Comparison of ENCODE assay signal across 29 cellular contexts in the genomic region with DNA sequence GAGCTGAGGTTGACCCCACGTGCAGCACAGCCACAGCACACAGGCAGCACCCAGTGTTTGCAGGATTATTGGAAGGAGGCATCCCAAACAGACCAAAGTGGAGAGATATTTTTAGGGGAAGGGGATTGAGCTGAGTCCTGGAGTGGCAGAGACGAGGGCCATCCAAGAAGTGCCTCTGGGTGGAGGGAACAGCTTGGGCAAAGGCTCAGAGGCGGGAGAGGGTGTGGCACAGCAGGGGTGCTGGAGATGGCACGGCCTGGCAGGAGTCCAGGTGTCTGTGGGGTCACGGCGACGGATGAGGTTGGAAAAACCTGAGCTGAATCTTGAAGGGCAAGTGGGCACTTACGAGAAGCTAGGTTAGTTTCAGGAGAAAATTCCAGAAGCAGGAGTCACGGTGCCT.
"Had no signal": no experiment of that assay in that cellular context is flagged by ENCODE, and none has a peak within 500 bp of the region (broad histone marks: within the 10 kb centered on the region; RNA-seq: fewer than 3 reads in every experiment).

No MANE protein-coding gene starts in this region.

- H3K36me3 ChIP-seq: ascending aorta, breast epithelium, cardiac muscle cell, colonic mucosa had no signal

- H3K4me3 ChIP-seq: ascending aorta, breast epithelium, cardiac muscle cell, colonic mucosa, dorsolateral prefrontal cortex had no signal

- DNase-seq: activated CD4-positive, alpha-beta memory T cell treated with anti-CD3 and anti-CD28 coated beads, Interleukin-2, amount 10 ng/mL, durations not matched to agents 7 days and 5 days; activated CD4-positive, alpha-beta T cell treated with anti-CD3 and anti-CD28 coated beads for 36 hours; activated CD4-positive, alpha-beta T cell treated with anti-CD3 and anti-CD28 coated beads, Interleukin-2, amount 10 ng/mL, durations not matched to agents 7 days and 5 days; activated CD4-positive, alpha-beta T cell treated with anti-CD3 and anti-CD28 coated beads, Interleukin-2, amount 50 U/mL, for 4 hours; activated CD4-positive, CD25-positive, alpha-beta regulatory T cell; activated CD4-positive, CD25-positive, alpha-beta regulatory T cell treated with anti-CD3 and anti-CD28 coated beads, Interleukin-2, amount 50 U/mL, for 72 hours; activated gamma-delta T cell; activated naive CD4-positive, alpha-beta T cell; activated naive CD4-positive, alpha-beta T cell treated with anti-CD3 and anti-CD28 coated beads, Interleukin-2, amount 10 ng/mL, durations not matched to agents 7 days and 5 days; activated naive CD8-positive, alpha-beta T cell treated with anti-CD3 and anti-CD28 coated beads, Interleukin-2, amount 10 ng/mL, durations not matched to agents 7 days and 5 days; activated T-cell treated with anti-CD3 and anti-CD28 coated beads, Interleukin-2, amount 50 U/mL, for 4 hours; central memory CD4-positive, alpha-beta T cell; cerebellar nuclear complex; colonic mucosa; effector memory CD4-positive, alpha-beta T cell; foreskin fibroblast; T-helper 1 cell; T-helper 17 cell had no signal

- H3K27me3 ChIP-seq: ascending aorta, breast epithelium, colonic mucosa, dorsolateral prefrontal cortex had no signal

- H3K36me3 Mint-ChIP-seq: activated naive CD4-positive, alpha-beta T cell treated with anti-CD3 and anti-CD28 coated beads, Interleukin-2, amount 10 ng/mL, durations not matched to agents 7 days and 5 days; activated naive CD8-positive, alpha-beta T cell treated with anti-CD3 and anti-CD28 coated beads, Interleukin-2, amount 10 ng/mL, durations not matched to agents 7 days and 5 days; brain had no signal

- H3K27ac ChIP-seq: ascending aorta, breast epithelium, cardiac muscle cell, colonic mucosa, dorsolateral prefrontal cortex had no signal

- H3K4me1 ChIP-seq: ascending aorta, breast epithelium, colonic mucosa had no signal

- H3K4me3 Mint-ChIP-seq: activated CD4-positive, alpha-beta memory T cell treated with anti-CD3 and anti-CD28 coated beads, Interleukin-2, amount 10 ng/mL, durations not matched to agents 7 days and 5 days; activated CD4-positive, alpha-beta T cell treated with anti-CD3 and anti-CD28 coated beads for 36 hours; activated CD4-positive, alpha-beta T cell treated with anti-CD3 and anti-CD28 coated beads, Interleukin-2, amount 10 ng/mL, durations not matched to agents 7 days and 5 days; activated naive CD4-positive, alpha-beta T cell treated with anti-CD3 and anti-CD28 coated beads, Interleukin-2, amount 10 ng/mL, durations not matched to agents 7 days and 5 days; activated naive CD8-positive, alpha-beta T cell treated with anti-CD3 and anti-CD28 coated beads, Interleukin-2, amount 10 ng/mL, durations not matched to agents 7 days and 5 days; activated T-cell treated with anti-CD3 and anti-CD28 coated beads, Interleukin-2, amount 50 U/mL, for 4 hours; activated T-helper 17 cell treated with anti-CD3 and anti-CD28 coated beads, Interleukin-2, amount 50 U/mL, for 72 hours; brain; dendritic cell treated with granulocyte-macrophage colony-stimulating factor and Interleukin-4, amounts not matched to agents 40 ng/mL and 50 ng/mL, for 4 days; endodermal cell; T-helper 17 cell; T-helper 2 cell treated with Interferon-gamma antibody and Interleukin-4, amounts not matched to agents 5 μg/mL and 100 μg/mL, for 36 hours had no signal

- H3K27ac Mint-ChIP-seq: activated CD4-positive, alpha-beta memory T cell treated with anti-CD3 and anti-CD28 coated beads, Interleukin-2, amount 10 ng/mL, durations not matched to agents 7 days and 5 days; activated CD4-positive, alpha-beta T cell treated with anti-CD3 and anti-CD28 coated beads for 36 hours; activated CD4-positive, alpha-beta T cell treated with anti-CD3 and anti-CD28 coated beads, Interleukin-2, amount 10 ng/mL, durations not matched to agents 7 days and 5 days; activated naive CD4-positive, alpha-beta T cell treated with anti-CD3 and anti-CD28 coated beads, Interleukin-2, amount 10 ng/mL, durations not matched to agents 7 days and 5 days; activated naive CD4-positive, alpha-beta T cell treated with anti-CD3 and anti-CD28 coated beads, Interleukin-2, amount 50 U/mL, for 72 hours; activated naive CD8-positive, alpha-beta T cell treated with anti-CD3 and anti-CD28 coated beads, Interleukin-2, amount 10 ng/mL, durations not matched to agents 7 days and 5 days; activated T-helper 17 cell treated with anti-CD3 and anti-CD28 coated beads, Interleukin-2, amount 50 U/mL, for 72 hours; brain; dendritic cell treated with granulocyte-macrophage colony-stimulating factor and Interleukin-4, amounts not matched to agents 40 ng/mL and 50 ng/mL, for 4 days; endodermal cell; T-helper 17 cell; T-helper 2 cell treated with Interferon-gamma antibody and Interleukin-4, amounts not matched to agents 5 μg/mL and 100 μg/mL, for 36 hours had no signal

- H3K4me1 Mint-ChIP-seq: activated CD4-positive, alpha-beta memory T cell treated with anti-CD3 and anti-CD28 coated beads, Interleukin-2, amount 10 ng/mL, durations not matched to agents 7 days and 5 days; activated CD4-positive, alpha-beta T cell treated with anti-CD3 and anti-CD28 coated beads for 36 hours; activated CD4-positive, alpha-beta T cell treated with anti-CD3 and anti-CD28 coated beads, Interleukin-2, amount 10 ng/mL, durations not matched to agents 7 days and 5 days; activated naive CD4-positive, alpha-beta T cell treated with anti-CD3 and anti-CD28 coated beads, Interleukin-2, amount 10 ng/mL, durations not matched to agents 7 days and 5 days; activated naive CD8-positive, alpha-beta T cell treated with anti-CD3 and anti-CD28 coated beads, Interleukin-2, amount 10 ng/mL, durations not matched to agents 7 days and 5 days; activated T-helper 17 cell treated with anti-CD3 and anti-CD28 coated beads, Interleukin-2, amount 50 U/mL, for 72 hours; endodermal cell; T-helper 17 cell had no signal

- ATAC-seq: activated CD4-positive, alpha-beta T cell treated with anti-CD3 and anti-CD28 coated beads for 36 hours; activated naive CD4-positive, alpha-beta T cell treated with anti-CD3 and anti-CD28 coated beads, Interleukin-2, amount 50 U/mL, for 72 hours; activated T-cell treated with anti-CD3 and anti-CD28 coated beads, Interleukin-2, amount 50 U/mL, for 4 hours; activated T-helper 17 cell treated with anti-CD3 and anti-CD28 coated beads, Interleukin-2, amount 50 U/mL, for 72 hours; esophagus mucosa; T-helper 17 cell had no signal

- H3K27me3 Mint-ChIP-seq: activated CD4-positive, alpha-beta T cell treated with anti-CD3 and anti-CD28 coated beads for 36 hours had no signal
